ENCODE assay signal across 17 cellular contexts in genomic region chr12:42119085-42119633, GRCh38. TPM values are rescaled to one million over a fixed set of nuclear protein-coding genes. Genes with fewer than 3 reads are reported as not detected.
A peak's percentile ranks its signal among the peaks of the same experiment; 100 is the strongest.
DNase-seq lines count a peak whose midpoint lies in the region; ATAC-seq and TF ChIP-seq lines count a peak whose summit lies in the region.
"Had no signal": no experiment of that assay in that cellular context is flagged by ENCODE, and none has a peak within 500 bp of the region (broad histone marks: within the 10 kb centered on the region; RNA-seq: fewer than 3 reads in every experiment).

No MANE protein-coding gene starts in this region.

- H3K36me3 ChIP-seq in uterus, result no peaks in the 10 kb centered on the region

- H3K4me3 Mint-ChIP-seq in stimulated activated naive CD8-positive, alpha-beta T cell treated with anti-CD3 and anti-CD28 coated beads, Interleukin-15, Interleukin-2, amounts not matched to agents 100 ng/mL and 50 ng/mL, for 24 hours, result no peak overlapping the region
- H3K4me3 Mint-ChIP-seq: T-helper 1 cell treated with Interleukin-12 subunit alpha and Interleukin-12 subunit beta and Interleukin-4 antibody, amounts not matched to agents 30 μg/mL and 1 μg/mL, for 36 hours had no signal

- TF ChIP-seq CTCF in uterus (IDR thresholded peaks at IDR 0.05), result no peak

- H3K9me3 Mint-ChIP-seq in stimulated activated naive CD8-positive, alpha-beta T cell treated with anti-CD3 and anti-CD28 coated beads, Interleukin-15, Interleukin-2, amounts not matched to agents 100 ng/mL and 50 ng/mL, for 24 hours, result peaks cover 2% of the 10 kb centered on the region

- H3K9me3 ChIP-seq in uterus, result no peaks in the 10 kb centered on the region
- H3K9me3 ChIP-seq: body of pancreas had no signal

- no peak for TF ChIP-seq POLR2A in uterus (IDR thresholded peaks at IDR 0.05)

- H3K36me3 Mint-ChIP-seq in stimulated activated naive CD8-positive, alpha-beta T cell treated with anti-CD3 and anti-CD28 coated beads, Interleukin-15, Interleukin-2, amounts not matched to agents 100 ng/mL and 50 ng/mL, for 24 hours (ENCODE audit: low read depth), result peaks cover 37% of the 10 kb centered on the region

- DNase-seq in stimulated activated naive CD8-positive, alpha-beta T cell treated with anti-CD3 and anti-CD28 coated beads, Interleukin-15, Interleukin-2, amounts not matched to agents 100 U/mL and 50 U/mL, for 24 hours, result no peak
- DNase-seq in fibroblast of peridontal ligament (ENCODE audit: extremely low read depth) (peak; percentile 94), sciatic nerve (ENCODE audit: low spot score) (no peak), NAMALWA (ENCODE audit: low spot score) (no peak), uterus (no peak)
- DNase-seq: body of pancreas; left colon; NCI-H146; occipital lobe; stimulated activated CD4-positive, alpha-beta T cell treated with anti-CD3 and anti-CD28 coated beads, Interleukin-1b, Interleukin-23, amount 100 ng/mL, for 48 hours; stimulated activated naive CD4-positive, alpha-beta T cell treated with Interleukin-2 at 50 U/mL for 16 hours had no signal

- H3K27ac ChIP-seq in uterus, result no peak overlapping the region
- H3K27ac ChIP-seq: BLaER1 treated with 17β-estradiol and CSF1 and Interleukin-3, amounts not matched to agents 10 nM and 100 nM; body of pancreas had no signal

- peaks cover 13% of the 10 kb centered on the region for H3K4me1 Mint-ChIP-seq in stimulated activated naive CD8-positive, alpha-beta T cell treated with anti-CD3 and anti-CD28 coated beads, Interleukin-15, Interleukin-2, amounts not matched to agents 100 ng/mL and 50 ng/mL, for 24 hours (ENCODE audit: low read depth)

- H3K4me3 ChIP-seq in uterus, result no peak overlapping the region
- H3K4me3 ChIP-seq: BLaER1 treated with 17β-estradiol and CSF1 and Interleukin-3, amounts not matched to agents 10 nM and 100 nM; body of pancreas had no signal

- no peaks in the 10 kb centered on the region for H3K4me1 ChIP-seq in uterus
- H3K4me1 ChIP-seq: BLaER1 treated with 17β-estradiol and CSF1 and Interleukin-3, amounts not matched to agents 10 nM and 100 nM; body of pancreas had no signal

- H3K27me3 Mint-ChIP-seq in stimulated activated naive CD8-positive, alpha-beta T cell treated with anti-CD3 and anti-CD28 coated beads, Interleukin-15, Interleukin-2, amounts not matched to agents 100 ng/mL and 50 ng/mL, for 24 hours, result no peaks in the 10 kb centered on the region

- H3K27ac Mint-ChIP-seq in stimulated activated naive CD8-positive, alpha-beta T cell treated with anti-CD3 and anti-CD28 coated beads, Interleukin-15, Interleukin-2, amounts not matched to agents 100 ng/mL and 50 ng/mL, for 24 hours, result peak overlapping the region; percentile 5
- H3K27ac Mint-ChIP-seq: T-helper 1 cell treated with Interleukin-12 subunit alpha and Interleukin-12 subunit beta and Interleukin-4 antibody, amounts not matched to agents 30 μg/mL and 1 μg/mL, for 36 hours had no signal

- no peaks in the 10 kb centered on the region for H3K27me3 ChIP-seq in uterus
- H3K27me3 ChIP-seq: BLaER1 treated with 17β-estradiol and CSF1 and Interleukin-3, amounts not matched to agents 10 nM and 100 nM; body of pancreas had no signal

- ATAC-seq in stimulated activated naive CD8-positive, alpha-beta T cell treated with anti-CD3 and anti-CD28 coated beads, Interleukin-15, Interleukin-2, amounts not matched to agents 100 U/mL and 50 U/mL, for 24 hours, result no peak
- ATAC-seq in SK-N-SH treated with all-trans-retinoic acid at 6 μM for 48 hours, result peak; percentile 46; the same call in 2 of the 3 replicates
- no peak for ATAC-seq in sciatic nerve
- no peak for ATAC-seq in HG03565 (IDR thresholded peaks at IDR 0.05; ENCODE audit: unreplicated experiment)
- ATAC-seq: body of pancreas, esophagus mucosa, left colon had no signal

- intact Hi-C loops in sciatic nerve (cut with DNase I), result no loop called here
- intact Hi-C loops in uterus (cut with DNase I; ENCODE audit: low total_unique reads), result no loop called here

TF ChIP-seq in SK-N-SH treated with all-trans-retinoic acid at 6 μM for 48 hours, 23 proteins besides CTCF, POLR2A, EP300 and RAD21:
- TF ChIP-seq TCF4 (CRISPR knock-in tag; IDR thresholded peaks at IDR 0.05; ENCODE audit: borderline replicate concordance) (no peak), ZFP3 (CRISPR knock-in tag; IDR thresholded peaks at IDR 0.05) (no peak), OSR1 (CRISPR knock-in tag; IDR thresholded peaks at IDR 0.05) (no peak), ZNF70 (CRISPR knock-in tag; IDR thresholded peaks at IDR 0.05) (no peak), ZC3H10 (CRISPR knock-in tag; IDR thresholded peaks at IDR 0.05) (no peak), ZNF565 (CRISPR knock-in tag; conservative IDR thresholded peaks at IDR 0.05; ENCODE audit: low read depth) (no peak), ZFP30 (CRISPR knock-in tag; IDR thresholded peaks at IDR 0.05) (no peak), TSHZ2 (CRISPR knock-in tag; IDR thresholded peaks at IDR 0.05) (no peak), PATZ1 (CRISPR knock-in tag; IDR thresholded peaks at IDR 0.05; ENCODE audit: borderline replicate concordance) (no peak), PPARA (CRISPR knock-in tag; IDR thresholded peaks at IDR 0.05; ENCODE audit: borderline replicate concordance) (no peak), ARNTL (CRISPR knock-in tag; IDR thresholded peaks at IDR 0.05; ENCODE audit: borderline replicate concordance, low read depth) (no peak), CSDC2 (CRISPR knock-in tag; IDR thresholded peaks at IDR 0.05) (no peak), TOX (CRISPR knock-in tag; IDR thresholded peaks at IDR 0.05; ENCODE audit: borderline replicate concordance) (no peak), ZNF8 (CRISPR knock-in tag; IDR thresholded peaks at IDR 0.05) (no peak)
- TF ChIP-seq, protein P1, sequence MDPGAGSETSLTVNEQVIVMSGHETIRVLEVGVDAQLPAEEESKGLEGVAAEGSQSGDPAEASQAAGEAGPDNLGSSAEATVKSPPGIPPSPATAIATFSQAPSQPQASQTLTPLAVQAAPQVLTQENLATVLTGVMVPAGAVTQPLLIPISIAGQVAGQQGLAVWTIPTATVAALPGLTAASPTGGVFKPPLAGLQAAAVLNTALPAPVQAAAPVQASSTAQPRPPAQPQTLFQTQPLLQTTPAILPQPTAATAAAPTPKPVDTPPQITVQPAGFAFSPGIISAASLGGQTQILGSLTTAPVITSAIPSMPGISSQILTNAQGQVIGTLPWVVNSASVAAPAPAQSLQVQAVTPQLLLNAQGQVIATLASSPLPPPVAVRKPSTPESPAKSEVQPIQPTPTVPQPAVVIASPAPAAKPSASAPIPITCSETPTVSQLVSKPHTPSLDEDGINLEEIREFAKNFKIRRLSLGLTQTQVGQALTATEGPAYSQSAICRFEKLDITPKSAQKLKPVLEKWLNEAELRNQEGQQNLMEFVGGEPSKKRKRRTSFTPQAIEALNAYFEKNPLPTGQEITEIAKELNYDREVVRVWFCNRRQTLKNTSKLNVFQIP (CRISPR knock-in tag; IDR thresholded peaks at IDR 0.05; ENCODE audit: borderline replicate concordance, low read depth), result no peak

RNA-seq across cellular contexts. Expression of gene GXYLT1, which starts 25.5 kb away (rescaled TPM):
- total RNA-seq in sciatic nerve, result 19.5 TPM
- total RNA-seq in uterus, result 10 to 100 TPM; 11.3 to 36.2 (median 15.5) TPM
